Comparison of ENCODE assay signal across 1 cellular context in genomic region chr7:115851291-115851690, GRCh38.
TF ChIP-seq lines count a peak whose summit lies in the region.

No MANE protein-coding gene starts in this region.

TF ChIP-seq in GM23338, 12 proteins besides CTCF, POLR2A, EP300 and RAD21 (continued from another document):
- TF ChIP-seq ZNF462 (CRISPR knock-in tag; IDR thresholded peaks at IDR 0.05) (no peak), EZH2 (IDR thresholded peaks at IDR 0.05; ENCODE audit: low read depth, unreplicated experiment) (no peak), CREB1 (CRISPR knock-in tag; IDR thresholded peaks at IDR 0.05; ENCODE audit: low read depth) (no peak)
TF ChIP-seq in GM23338: peak in this region for 0.
